12 cellular contexts compared by ENCODE assay signal in genomic region chr2:232260075-232260474, GRCh38.
DNase-seq lines count a peak whose midpoint lies in the region; ATAC-seq and TF ChIP-seq lines count a peak whose summit lies in the region.
"Had no signal": no experiment of that assay in that cellular context is flagged by ENCODE, and none has a peak within 500 bp of the region (broad histone marks: within the 10 kb centered on the region; RNA-seq: fewer than 3 reads in every experiment).

No MANE protein-coding gene starts in this region.

- H3K4me3 Mint-ChIP-seq in activated T-cell treated with anti-CD3 and anti-CD28 coated beads, Interleukin-2, amount 50 U/mL, for 4 hours, result no peak overlapping the region

- DNase-seq in AG09309 (ENCODE audit: low read depth), result peak; percentile 71
- peak; percentile 34 for DNase-seq in HT-29 (ENCODE audit: low spot score)
- DNase-seq in brain pericyte (ENCODE audit: low read depth, low spot score), result peak; percentile 42
- DNase-seq in left kidney (ENCODE audit: low read depth, low spot score), result peak; percentile 67
- DNase-seq in activated T-cell treated with anti-CD3 and anti-CD28 coated beads, Interleukin-2, amount 50 U/mL, for 4 hours, result no peak
- DNase-seq in effector CD8-positive, alpha-beta T cell (lab: John Stamatoyannopoulos, UW), result no peak
- DNase-seq: aorta; COR-L47; stimulated activated CD4-positive, alpha-beta T cell treated with anti-CD3 and anti-CD28 coated beads, Interleukin-15, amount 100 ng/mL, for 24 hours had no signal

- no peak for TF ChIP-seq CTCF in AG09309 (IDR thresholded peaks at IDR 0.05; ENCODE audit: control insufficient read depth, insufficient read depth, low read depth, low read length, missing control alignments)

- H3K27me3 Mint-ChIP-seq in activated T-cell treated with anti-CD3 and anti-CD28 coated beads, Interleukin-2, amount 50 U/mL, for 4 hours (ENCODE audit: low read depth), result no peaks in the 10 kb centered on the region

- H3K36me3 Mint-ChIP-seq in activated T-cell treated with anti-CD3 and anti-CD28 coated beads, Interleukin-2, amount 50 U/mL, for 4 hours (ENCODE audit: insufficient read depth), result peaks cover 48% of the 10 kb centered on the region

- no peak for ATAC-seq in activated T-cell treated with anti-CD3 and anti-CD28 coated beads, Interleukin-2, amount 50 U/mL, for 4 hours
- ATAC-seq in HG02678 (IDR thresholded peaks at IDR 0.05; ENCODE audit: unreplicated experiment) (no peak), HG03139 (IDR thresholded peaks at IDR 0.05; ENCODE audit: unreplicated experiment) (no peak)

- no peaks in the 10 kb centered on the region for H3K4me1 Mint-ChIP-seq in activated T-cell treated with anti-CD3 and anti-CD28 coated beads, Interleukin-2, amount 50 U/mL, for 4 hours (ENCODE audit: low read depth)

- no peak overlapping the region; the same call in 1 of the 2 replicates for H3K4me3 ChIP-seq in AG09309 (ENCODE audit: control insufficient read depth, low read depth, low read length)
- H3K4me3 ChIP-seq: suprapubic skin had no signal

- H3K9me3 Mint-ChIP-seq in activated T-cell treated with anti-CD3 and anti-CD28 coated beads, Interleukin-2, amount 50 U/mL, for 4 hours, result no peaks in the 10 kb centered on the region

Comparison
In these comparisons a context has a peak if more than half of its experiments do, and no peak if none do; other contexts are left out.
1. DNase-seq: peak in AG09309 (single experiment), HT-29 (single experiment), brain pericyte (single experiment) and left kidney (single experiment); none in activated T-cell treated with anti-CD3 and anti-CD28 coated beads, Interleukin-2, amount 50 U/mL, for 4 hours (single experiment) and effector CD8-positive, alpha-beta T cell (single experiment).